Comparison of ENCODE assay signal across 12 cellular contexts in the genomic region with DNA sequence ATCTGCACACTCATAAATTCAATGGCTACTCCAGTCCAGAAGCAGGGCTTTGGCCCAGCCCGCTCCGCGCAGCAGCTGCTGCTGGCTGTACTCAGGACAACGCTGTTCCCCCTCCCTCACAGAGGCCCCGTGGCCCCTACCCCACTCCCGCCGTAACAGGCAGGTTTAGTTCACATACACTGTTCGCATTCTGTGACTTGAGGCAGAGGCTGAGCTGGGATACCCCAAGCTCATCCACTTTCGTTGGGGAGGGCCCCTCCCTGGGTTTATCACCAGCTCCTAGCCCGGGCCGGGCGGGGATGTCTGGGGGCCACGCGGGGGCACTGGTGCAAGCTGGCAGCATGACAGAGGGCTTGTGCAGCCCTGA. TPM values are rescaled to one million over a fixed set of nuclear protein-coding genes. Genes with fewer than 3 reads are reported as not detected.
DNase-seq lines count a peak whose midpoint lies in the region; ATAC-seq, FAIRE-seq and TF ChIP-seq lines count a peak whose summit lies in the region.
"Had no signal": no experiment of that assay in that cellular context is flagged by ENCODE, and none has a peak within 500 bp of the region (broad histone marks: within the 10 kb centered on the region; RNA-seq: fewer than 3 reads in every experiment).

No MANE protein-coding gene starts in this region.

- H4K8ac ChIP-seq in mesenchymal stem cell (ENCODE audit: low read length), result no peak overlapping the region

- no peaks in the 10 kb centered on the region for H3K79me1 ChIP-seq in mesenchymal stem cell (replicated peaks; ENCODE audit: low read length, poor library complexity, severe bottlenecking)

- POLR2A ChIA-PET in K562 (lab: Yijun Ruan, JAX), result interaction anchor here (0.5 to 0.6 kb wide), 2 partner anchors 44 to 971 kb away, joined by 3 read pairs; no protein-coding TSS in a partner anchor

- WGBS in K562 (ENCODE audit: insufficient coverage, low coverage, missing lambda C conversion rate), result 16% methylated on average over 9 of the region's 14 CpGs
- WGBS in mesenchymal stem cell, result 85% methylated on average over 14 of the region's 14 CpGs

- intact Hi-C loops in K562 (cut with micrococcal nuclease) (no loop called here), sciatic nerve (cut with DNase I) (no loop called here)

- H2AFZ ChIP-seq in K562 (ENCODE audit: low read depth, low read length) (no peak overlapping the region), mesenchymal stem cell (ENCODE audit: low read depth, low read length) (no peak overlapping the region)
- H2AFZ ChIP-seq: GM23248 had no signal

- peaks cover 3% of the 10 kb centered on the region for H3K9me1 ChIP-seq in K562 (ENCODE audit: control insufficient read depth, insufficient read depth, low read length)

- no TSS peak for BruUV-seq in K562 (replicated peaks; lab: Mats Ljungman, UMichigan)

- H3K4me2 ChIP-seq in K562 (ENCODE audit: insufficient read depth, low read length) (no peak overlapping the region), mesenchymal stem cell (ENCODE audit: low read length, poor library complexity, severe bottlenecking) (no peak overlapping the region)
- H3K4me2 ChIP-seq: BLaER1 had no signal

- H3K4me3 ChIP-seq in K562 (no peak overlapping the region), brain microvascular endothelial cell (ENCODE audit: low read depth, low read length) (no peak overlapping the region), mesenchymal stem cell (ENCODE audit: insufficient read depth in 1 of 2, low read depth in 1 of 2, low read length in 2 of 2) (no peak overlapping the region)
- H3K4me3 ChIP-seq: BLaER1, GM23248 had no signal

- TF ChIP-seq CTCF in K562 (IDR thresholded peaks at IDR 0.05 in 2 of 3, conservative IDR thresholded peaks at IDR 0.05 in 1 of 3; ENCODE audit: insufficient read depth in 2 of 3, low read depth in 1 of 3, low read length in 3 of 3) (no peak; a peak in 1 of 6 replicates), brain microvascular endothelial cell (IDR thresholded peaks at IDR 0.05; ENCODE audit: low read depth, low read length, missing control alignments) (no peak)

- TF ChIP-seq RAD21 in K562 (CRISPR knock-in tag; conservative IDR thresholded peaks at IDR 0.05 in 1 of 2, IDR thresholded peaks at IDR 0.05 in 1 of 2), result no peak

- DNase-seq in K562 (ENCODE audit: extremely low read depth in 1 of 4, low spot score in 3 of 4) (no peak), sciatic nerve (ENCODE audit: low spot score) (no peak), brain microvascular endothelial cell (no peak), NCI-H128 (lab: John Stamatoyannopoulos, UW; ENCODE audit: unreplicated experiment) (no peak), mesenchymal stem cell (no peak)
- DNase-seq: NCI-H510A treated with DMSO at 0.1 percent for 48 hours had no signal

- TF ChIP-seq EP300 in K562 (IDR thresholded peaks at IDR 0.05; ENCODE audit: low read length), result no peak

- no peaks in the 10 kb centered on the region for H3K36me3 ChIP-seq in K562 (ENCODE audit: control insufficient read depth, insufficient read depth, low read length)
- H3K36me3 ChIP-seq in brain microvascular endothelial cell (replicated peaks), result no peaks in the 10 kb centered on the region
- no peaks in the 10 kb centered on the region for H3K36me3 ChIP-seq in mesenchymal stem cell (ENCODE audit: control insufficient read depth in 1 of 2, insufficient read depth in 2 of 2, low read depth in 1 of 2, low read length in 2 of 2)
- H3K36me3 ChIP-seq: BLaER1 had no signal

- H2BK5ac ChIP-seq in mesenchymal stem cell (ENCODE audit: low read depth, low read length, poor library complexity, severe bottlenecking), result no peak overlapping the region

- no peaks in the 10 kb centered on the region; the same call in 1 of the 2 replicates for H4K20me1 ChIP-seq in K562 (replicated peaks; ENCODE audit: control insufficient read depth, insufficient read depth, low read length)
- H4K20me1 ChIP-seq: BLaER1 had no signal

- no peak overlapping the region for H2BK12ac ChIP-seq in mesenchymal stem cell (ENCODE audit: low read length in 2 of 2)

- peaks cover 0 to 5% of the 10 kb centered on the region in 2 experiments; a peak in 1 of 5 replicates for H3K4me1 ChIP-seq in K562 (replicated peaks in 1 of 2; ENCODE audit: control insufficient read depth in 2 of 2, insufficient read depth in 2 of 2, low read length in 2 of 2)
- peaks cover 5% of the 10 kb centered on the region for H3K4me1 ChIP-seq in mesenchymal stem cell (ENCODE audit: control insufficient read depth, insufficient read depth, low read depth, low read length)

- CTCF ChIA-PET in K562 (lab: Yijun Ruan, JAX; ENCODE audit: low intra/inter-chr PET ratio), result no interaction called here

- FAIRE-seq in K562 (lab: Jason Lieb, UNC), result no peak

- no peak overlapping the region for H3K23ac ChIP-seq in mesenchymal stem cell (ENCODE audit: low read length in 2 of 2)

- H2BK120ac ChIP-seq in mesenchymal stem cell (ENCODE audit: low read depth, low read length), result no peak overlapping the region

- no peaks in the 10 kb centered on the region for H3K79me2 ChIP-seq in K562 (ENCODE audit: control insufficient read depth, insufficient read depth, low read length)

- H3K9me3 ChIP-seq in K562 (replicated peaks; ENCODE audit: control insufficient read depth, insufficient read depth, low read depth, low read length) (no peaks in the 10 kb centered on the region), mesenchymal stem cell (ENCODE audit: control insufficient read depth, low read length) (no peaks in the 10 kb centered on the region)
- H3K9me3 ChIP-seq: BLaER1 had no signal

- no peak overlapping the region for H3K9ac ChIP-seq in K562 (ENCODE audit: insufficient read depth in 1 of 2, low read depth in 2 of 2, low read length in 2 of 2)
- no peak overlapping the region for H3K9ac ChIP-seq in mesenchymal stem cell (ENCODE audit: low read length)
- H3K9ac ChIP-seq: BLaER1, GM23248 had no signal

- H4K91ac ChIP-seq in mesenchymal stem cell (ENCODE audit: low read length), result no peak overlapping the region

- no peak overlapping the region for H3K27ac ChIP-seq in K562 (ENCODE audit: extremely low read depth, low read depth, low read length)
- H3K27ac ChIP-seq in brain microvascular endothelial cell, result no peak overlapping the region
- H3K27ac ChIP-seq in mesenchymal stem cell (ENCODE audit: low read length, poor library complexity, severe bottlenecking), result no peak overlapping the region
- H3K27ac ChIP-seq: BLaER1, GM23248, HL-60 had no signal

- H2AK5ac ChIP-seq in mesenchymal stem cell (ENCODE audit: low read length, severe bottlenecking), result no peak overlapping the region

- H2BK15ac ChIP-seq in mesenchymal stem cell (ENCODE audit: low read depth, poor library complexity, severe bottlenecking), result no peak overlapping the region

- H3K14ac ChIP-seq in mesenchymal stem cell (ENCODE audit: low read length in 2 of 2), result no peak overlapping the region

- in situ Hi-C loops in K562 (cut with MboI) (no loop called here), brain microvascular endothelial cell (cut with HindIII; ENCODE audit: low pct_ligation_motif_present, low sequenced_read_pairs) (no loop called here)

- no peak for TF ChIP-seq POLR2A in K562 (conservative IDR thresholded peaks at IDR 0.05)

- H3K4ac ChIP-seq in mesenchymal stem cell (ENCODE audit: low read depth in 1 of 2, low read length in 2 of 2), result no peak overlapping the region

- H3K27me3 ChIP-seq in K562 (ENCODE audit: control insufficient read depth in 2 of 2, insufficient read depth in 2 of 2, low read length in 2 of 2) (peaks cover 0 to 4% of the 10 kb centered on the region in 2 experiments; a peak in 4 of 5 replicates), brain microvascular endothelial cell (replicated peaks) (peaks cover 4% of the 10 kb centered on the region), mesenchymal stem cell (ENCODE audit: control insufficient read depth in 1 of 2, insufficient read depth in 1 of 2, low read length in 2 of 2) (peaks cover 28 to 34% of the 10 kb centered on the region in 2 experiments)
- H3K27me3 ChIP-seq: BLaER1 had no signal

- no peak overlapping the region for H3K18ac ChIP-seq in mesenchymal stem cell (ENCODE audit: low read depth in 1 of 2, low read length in 2 of 2)

- peak; percentile 15 for ATAC-seq in GM19397 (IDR thresholded peaks at IDR 0.05; ENCODE audit: unreplicated experiment)
- ATAC-seq in HG02943 (IDR thresholded peaks at IDR 0.05; ENCODE audit: low read depth, unreplicated experiment), result peak; percentile 29
- ATAC-seq in K562, result peak; percentile 57
- ATAC-seq in sciatic nerve, result peak; percentile 24

TF ChIP-seq in K562, 482 proteins besides CTCF, POLR2A, EP300 and RAD21 (continues in another document):
- TF ChIP-seq STAG1 (CRISPR knock-in tag; IDR thresholded peaks at IDR 0.05; ENCODE audit: borderline replicate concordance) (no peak), NFE2L1 (tag; IDR thresholded peaks at IDR 0.05; ENCODE audit: borderline replicate concordance, low read depth) (no peak), JUND (IDR thresholded peaks at IDR 0.05; ENCODE audit: borderline replicate concordance, low read depth, low read length) (no peak), JUND (tag; IDR thresholded peaks at IDR 0.05; ENCODE audit: borderline replicate concordance, low read depth, low read length) (no peak), DDX20 (tag; IDR thresholded peaks at IDR 0.05; ENCODE audit: low read depth) (no peak)

RNA-seq across cellular contexts. Expression of a gene that starts 52.4 kb away (rescaled TPM):
- total RNA-seq in K562 (2011; cell fraction: chromatin; rRNA removed; ENCODE audit: low replicate concordance), result not detected in 2 replicates
- total RNA-seq in K562 (2011; cell fraction: nucleolus; rRNA removed), result not detected in 2 replicates
- not detected in 2 replicates for total RNA-seq in K562 (2011; cell fraction: nucleoplasm; rRNA removed)
- total RNA-seq in K562 (2014; rRNA removed) (under 0.01 and 0.08 TPM in 2 replicates), K562 (2014; rRNA removed; fragmentation: Illumina TruSeq; extraction: Trizol) (0.03 and 0.07 TPM in 2 replicates), K562 (2015; rRNA removed; fragmentation: Illumina TruSeq; extraction: Trizol) (0.04 TPM in 2 replicates), K562 (2021) (0.09 and 0.11 TPM in 2 replicates), sciatic nerve (not detected)
- polyA plus RNA-seq in K562 (2011; rRNA removed) (not detected in 2 replicates), K562 (2014; fragmentation: Illumina TruSeq; extraction: Trizol) (0.07 and 0.12 TPM in 2 replicates), K562 (2014; fragmentation: Nextera tagmentation; extraction: Ambion mirVana) (under 1 TPM in 1 of 2 experiments, not detected in 1; 0.08 TPM), K562 (2014; rRNA removed) (0.03 and 0.13 TPM in 2 replicates)
- not detected in 2 replicates for polyA plus RNA-seq in K562 (2011; cell fraction: cytosol; rRNA removed)
- polyA plus RNA-seq in K562 (2011; cell fraction: nucleus; rRNA removed), result not detected in 2 replicates
- polyA plus RNA-seq in K562 (2012), result 0.07 and 0.12 TPM in 2 replicates
- not detected in 2 replicates for polyA minus RNA-seq in K562 (2011; rRNA and poly(A)+ RNA removed)
- not detected in 2 replicates for polyA minus RNA-seq in K562 (2011; cell fraction: cytosol; rRNA and poly(A)+ RNA removed)
- polyA minus RNA-seq in K562 (2011; cell fraction: nucleus; rRNA and poly(A)+ RNA removed), result not detected in 2 replicates
- polyA plus RNA-seq in mesenchymal stem cell (2013, experiment 1 of 2), result 0.06 TPM
- 0.01 TPM for polyA plus RNA-seq in mesenchymal stem cell (2013, experiment 2 of 2)
- total RNA-seq: activated T-helper 2 cell treated with anti-CD3 and anti-CD28 coated beads, Interferon-gamma antibody, Interleukin-2, Interleukin-4, amounts not matched to agents 10 μg/mL and 5 μg/mL and 100 μg/mL, durations not matched to agents 14 hours and 24 hours and 36 hours; GM23248 had no signal
- polyA plus RNA-seq: GM23248 had no signal
